Comparison of ENCODE assay signal across 21 cellular contexts in the genomic region with DNA sequence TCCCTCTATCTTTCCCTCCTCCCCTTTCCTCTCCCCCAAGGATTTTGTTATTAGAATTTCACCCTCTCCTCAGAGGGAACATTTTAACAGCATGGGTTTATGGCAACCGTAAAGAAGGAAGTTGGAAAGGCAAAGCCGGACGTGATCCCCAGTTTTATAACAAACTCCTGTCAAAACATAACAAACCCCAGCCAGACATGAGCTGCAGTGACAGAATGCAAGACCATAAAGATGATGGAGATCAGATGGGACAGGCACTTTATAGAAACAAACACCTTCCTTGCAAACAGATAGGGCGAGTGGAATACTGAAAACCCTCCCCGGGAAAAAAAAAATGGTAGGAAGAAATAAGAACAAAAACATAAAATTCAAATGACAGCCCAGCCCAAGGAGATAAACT.
DNase-seq lines count a peak whose midpoint lies in the region; ATAC-seq and TF ChIP-seq lines count a peak whose summit lies in the region.
"Had no signal": no experiment of that assay in that cellular context is flagged by ENCODE, and none has a peak within 500 bp of the region (broad histone marks: within the 10 kb centered on the region; RNA-seq: fewer than 3 reads in every experiment).

No MANE protein-coding gene starts in this region.

- H4K8ac ChIP-seq in mesenchymal stem cell (ENCODE audit: low read length) = no peak overlapping the region

- no peak overlapping the region for H3K18ac ChIP-seq in mesenchymal stem cell (ENCODE audit: low read depth in 1 of 2, low read length in 2 of 2)

- H2BK5ac ChIP-seq in mesenchymal stem cell (ENCODE audit: low read depth, low read length, poor library complexity, severe bottlenecking) = no peak overlapping the region

- H2BK15ac ChIP-seq in mesenchymal stem cell (ENCODE audit: low read depth, poor library complexity, severe bottlenecking) = no peak overlapping the region

- no peak overlapping the region for H2AK5ac ChIP-seq in mesenchymal stem cell (ENCODE audit: low read length, severe bottlenecking)

- H3K4me1 ChIP-seq in GM23248 (ENCODE audit: insufficient read depth) = no peaks in the 10 kb centered on the region; the same call in 1 of the 2 replicates
- H3K4me1 ChIP-seq in mesenchymal stem cell (ENCODE audit: control insufficient read depth, insufficient read depth, low read depth, low read length) = no peaks in the 10 kb centered on the region
- no peaks in the 10 kb centered on the region for H3K4me1 ChIP-seq in stomach smooth muscle (ENCODE audit: control insufficient read depth, insufficient read depth, low read length)
- no peaks in the 10 kb centered on the region for H3K4me1 ChIP-seq in upper lobe of left lung
- H3K4me1 ChIP-seq: A549 had no signal

- H4K91ac ChIP-seq in mesenchymal stem cell (ENCODE audit: low read length) = no peak overlapping the region

- no peaks in the 10 kb centered on the region for H3F3A ChIP-seq in GM23248 (ENCODE audit: insufficient read depth)

- TF ChIP-seq EP300 in upper lobe of left lung (IDR thresholded peaks at IDR 0.05) = no peak

- no peaks in the 10 kb centered on the region for H3K9me3 ChIP-seq in GM23248 (ENCODE audit: low read depth)
- no peaks in the 10 kb centered on the region for H3K9me3 ChIP-seq in mesenchymal stem cell (ENCODE audit: control insufficient read depth, low read length)
- H3K9me3 ChIP-seq in stomach smooth muscle (ENCODE audit: control insufficient read depth in 2 of 2, low read length in 2 of 2) = no peaks in the 10 kb centered on the region
- H3K9me3 ChIP-seq in upper lobe of left lung = no peaks in the 10 kb centered on the region
- H3K9me3 ChIP-seq: A549 had no signal

- H3K4ac ChIP-seq in mesenchymal stem cell (ENCODE audit: low read depth in 1 of 2, low read length in 2 of 2) = no peak overlapping the region

- TF ChIP-seq POLR2A in upper lobe of left lung (IDR thresholded peaks at IDR 0.05) = no peak

- H3K79me2 ChIP-seq in GM23248 (ENCODE audit: insufficient read depth) = peaks cover 61% of the 10 kb centered on the region

- H3K14ac ChIP-seq in mesenchymal stem cell (ENCODE audit: low read length in 2 of 2) = no peak overlapping the region

- no peaks in the 10 kb centered on the region for H3K9me2 ChIP-seq in GM23248 (ENCODE audit: insufficient read depth)

- H3K27me3 ChIP-seq in GM23248 (replicated peaks; ENCODE audit: insufficient read depth) (no peaks in the 10 kb centered on the region), mesenchymal stem cell (ENCODE audit: control insufficient read depth in 1 of 2, insufficient read depth in 1 of 2, low read length in 2 of 2) (no peaks in the 10 kb centered on the region), stomach smooth muscle (ENCODE audit: control insufficient read depth in 1 of 2, insufficient read depth in 2 of 2, low read length in 2 of 2) (no peaks in the 10 kb centered on the region), upper lobe of left lung (no peaks in the 10 kb centered on the region)

- H3K23ac ChIP-seq in mesenchymal stem cell (ENCODE audit: low read length in 2 of 2) = no peak overlapping the region

- H3K79me1 ChIP-seq in mesenchymal stem cell (replicated peaks; ENCODE audit: low read length, poor library complexity, severe bottlenecking) = no peaks in the 10 kb centered on the region

- H3K27ac ChIP-seq in GM23248 (no peak overlapping the region), mesenchymal stem cell (ENCODE audit: low read length, poor library complexity, severe bottlenecking) (no peak overlapping the region), stomach smooth muscle (ENCODE audit: low read length) (no peak overlapping the region), upper lobe of left lung (no peak overlapping the region)
- H3K27ac ChIP-seq: A549 had no signal

- H2BK12ac ChIP-seq in mesenchymal stem cell (ENCODE audit: low read length in 2 of 2) = no peak overlapping the region

- no peaks in the 10 kb centered on the region for H4K20me1 ChIP-seq in GM23248 (ENCODE audit: insufficient read depth)

- H3K4me2 ChIP-seq in GM23248 (ENCODE audit: unreplicated experiment) (peak overlapping the region; percentile 54), mesenchymal stem cell (ENCODE audit: low read length, poor library complexity, severe bottlenecking) (no peak overlapping the region)
- H3K4me2 ChIP-seq: A549 had no signal

- no peak overlapping the region for H2BK120ac ChIP-seq in mesenchymal stem cell (ENCODE audit: low read depth, low read length)

- DNase-seq in GM23248 (no peak), choroid plexus epithelial cell (ENCODE audit: low read depth) (no peak), mesenchymal stem cell (peak; percentile 20), NAMALWA (ENCODE audit: low spot score) (no peak), upper lobe of left lung (no peak)
- DNase-seq: CD4-positive, CD25-positive, alpha-beta regulatory T cell; COR-L47; DMS79; Kasumi-1; NCI-H1417; NCI-H1694 treated with DMSO at 0.1 percent for 48 hours; NCI-H2081 treated with DMSO at 0.1 percent for 48 hours; NCI-H446 treated with DMSO at 0.1 percent for 48 hours; NCI-H526 treated with DMSO at 0.1 percent for 48 hours had no signal

- peak overlapping the region; percentile 39 for H2AFZ ChIP-seq in GM23248
- H2AFZ ChIP-seq in mesenchymal stem cell (ENCODE audit: low read depth, low read length) = no peak overlapping the region

- peak overlapping the region; percentile 39 for H3K4me3 ChIP-seq in GM23248
- H3K4me3 ChIP-seq in choroid plexus epithelial cell (ENCODE audit: low read depth, low read length) = peak overlapping the region; percentile 28
- H3K4me3 ChIP-seq in mesenchymal stem cell (ENCODE audit: insufficient read depth in 1 of 2, low read depth in 1 of 2, low read length in 2 of 2) = peak overlapping the region in 1 of 2 experiments; percentile 59
- H3K4me3 ChIP-seq in stomach smooth muscle (ENCODE audit: low read length in 2 of 2) = peak overlapping the region; percentile 4 to 16
- no peak overlapping the region for H3K4me3 ChIP-seq in upper lobe of left lung
- H3K4me3 ChIP-seq: A549, GM12878 had no signal

- H3K9ac ChIP-seq in GM23248 (no peak overlapping the region), mesenchymal stem cell (ENCODE audit: low read length) (peak overlapping the region; percentile 34), stomach smooth muscle (ENCODE audit: low read length in 2 of 2) (no peak overlapping the region)

- H3K36me3 ChIP-seq in GM23248 (ENCODE audit: low read depth) (no peaks in the 10 kb centered on the region), mesenchymal stem cell (ENCODE audit: control insufficient read depth in 1 of 2, insufficient read depth in 2 of 2, low read depth in 1 of 2, low read length in 2 of 2) (no peaks in the 10 kb centered on the region), stomach smooth muscle (ENCODE audit: control insufficient read depth in 2 of 2, insufficient read depth in 2 of 2, low read length in 2 of 2) (no peaks in the 10 kb centered on the region), upper lobe of left lung (no peaks in the 10 kb centered on the region)

- in situ Hi-C loops in GM23248 (cut with MboI) = no loop called here

- ATAC-seq in GM21390 (IDR thresholded peaks at IDR 0.05; ENCODE audit: unreplicated experiment) = no peak
- no peak for ATAC-seq in upper lobe of left lung (ENCODE audit: low FRiP score in 2 of 2)
- no peak for ATAC-seq in GM19455 (IDR thresholded peaks at IDR 0.05; ENCODE audit: unreplicated experiment)
- ATAC-seq: A549, GM12878, Panc1, SK-N-SH treated with all-trans-retinoic acid at 6 μM for 48 hours had no signal

- WGBS in GM23248 (ENCODE audit: low coverage in 1 of 2, low lambda C conversion rate in 2 of 2, missing lambda C conversion rate in 2 of 2), 2 experiments = 30 to 35% methylated on average over 5 of the region's 5 CpGs
- WGBS in mesenchymal stem cell = 20% methylated on average over 2 of the region's 5 CpGs
- WGBS in upper lobe of left lung, 2 donors = 38 to 56% methylated on average over 5 of the region's 5 CpGs

- no peak for TF ChIP-seq CTCF in choroid plexus epithelial cell (conservative IDR thresholded peaks at IDR 0.05; ENCODE audit: low read depth, low read length)
- no peak for TF ChIP-seq CTCF in upper lobe of left lung (IDR thresholded peaks at IDR 0.05)

Comparison
In these comparisons a context has a peak if more than half of its experiments do, and no peak if none do; other contexts are left out.
1. H3K4me3 ChIP-seq: peak in GM23248 (single experiment), choroid plexus epithelial cell (single experiment) and stomach smooth muscle (2 of 2); none in upper lobe of left lung (0 of 4).